15 cellular contexts compared by ENCODE assay signal in genomic region chr21:17786219-17787181, GRCh38. TPM values are rescaled to one million over a fixed set of nuclear protein-coding genes. Genes with fewer than 3 reads are reported as not detected.
DNase-seq lines count a peak whose midpoint lies in the region; ATAC-seq and TF ChIP-seq lines count a peak whose summit lies in the region.
"Had no signal": no experiment of that assay in that cellular context is flagged by ENCODE, and none has a peak within 500 bp of the region (broad histone marks: within the 10 kb centered on the region; RNA-seq: fewer than 3 reads in every experiment).

No MANE protein-coding gene starts in this region.

- peaks cover 96% of the 10 kb centered on the region for H3K4me1 Mint-ChIP-seq in activated T-cell treated with anti-CD3 and anti-CD28 coated beads, Interleukin-2, amount 50 U/mL, for 24 hours (ENCODE audit: low read depth)
- H3K4me1 Mint-ChIP-seq in activated naive CD8-positive, alpha-beta T cell (ENCODE audit: low read depth): peaks cover 97% of the 10 kb centered on the region

- H3K27me3 ChIP-seq in spleen (replicated peaks in 1 of 7): no peaks in the 10 kb centered on the region
- H3K27me3 ChIP-seq: brain microvascular endothelial cell, gastrocnemius medialis, vagina had no signal

- intact Hi-C loops in spleen (cut with DNase I; ENCODE audit: low total_unique reads): no loop called here

- no peak for ATAC-seq in GM18909 (IDR thresholded peaks at IDR 0.05; ENCODE audit: poor library complexity, unreplicated experiment)
- ATAC-seq: gastrocnemius medialis had no signal

- H3K4me3 ChIP-seq in spleen: no peak overlapping the region
- H3K4me3 ChIP-seq: gastrocnemius medialis, vagina had no signal

- no peak for DNase-seq in activated T-cell treated with anti-CD3 and anti-CD28 coated beads, Interleukin-2, amount 50 U/mL, for 24 hours
- DNase-seq in activated T-cell treated with anti-CD3 and anti-CD28 coated beads, Interleukin-2, amount 50 U/mL, for 1 hour: no peak
- DNase-seq in MV-4-11 (lab: John Stamatoyannopoulos, UW): peak; percentile 78
- DNase-seq in spleen: peak; percentile 78
- no peak for DNase-seq in hepatic stellate cell (ENCODE audit: low spot score)
- DNase-seq in globus pallidus (ENCODE audit: low spot score): no peak
- DNase-seq: brain microvascular endothelial cell; gastrocnemius medialis; kidney; NCI-H2227 treated with DMSO at 0.1 percent for 48 hours; stimulated activated CD4-positive, alpha-beta T cell treated with anti-CD3 and anti-CD28 coated beads, Interleukin-1b, Interleukin-23, amount 100 ng/mL, for 48 hours; T1000 had no signal

- peak overlapping the region in 5 of 8 donors; percentile 58 to 90 (median 88) for H3K27ac ChIP-seq in spleen
- H3K27ac ChIP-seq: brain microvascular endothelial cell, gastrocnemius medialis, vagina had no signal

- peaks cover 0 to 4% (median 0%) of the 10 kb centered on the region in 8 donors for H3K9me3 ChIP-seq in spleen
- H3K9me3 ChIP-seq: gastrocnemius medialis, vagina had no signal

- no peak for TF ChIP-seq POLR2A in spleen (IDR thresholded peaks at IDR 0.05)

- peaks cover 3% of the 10 kb centered on the region for H3K9me3 Mint-ChIP-seq in activated T-cell treated with anti-CD3 and anti-CD28 coated beads, Interleukin-2, amount 50 U/mL, for 24 hours
- no peaks in the 10 kb centered on the region for H3K9me3 Mint-ChIP-seq in activated naive CD8-positive, alpha-beta T cell (ENCODE audit: low read depth)

- TF ChIP-seq CTCF in spleen (IDR thresholded peaks at IDR 0.05 in 8 of 11, conservative IDR thresholded peaks at IDR 0.05 in 3 of 11): no peak

- H3K4me1 ChIP-seq in spleen: peaks cover 9 to 90% (median 60%) of the 10 kb centered on the region in 6 donors
- H3K4me1 ChIP-seq: gastrocnemius medialis, vagina had no signal

- peaks cover 64% of the 10 kb centered on the region for H3K36me3 Mint-ChIP-seq in activated T-cell treated with anti-CD3 and anti-CD28 coated beads, Interleukin-2, amount 50 U/mL, for 24 hours (ENCODE audit: low read depth)
- H3K36me3 Mint-ChIP-seq in activated naive CD8-positive, alpha-beta T cell: peaks cover 25% of the 10 kb centered on the region

- peak overlapping the region; percentile 35 for H3K4me3 Mint-ChIP-seq in activated T-cell treated with anti-CD3 and anti-CD28 coated beads, Interleukin-2, amount 50 U/mL, for 24 hours
- peak overlapping the region; percentile 63 for H3K4me3 Mint-ChIP-seq in activated naive CD8-positive, alpha-beta T cell

- peaks cover 0 to 28% (median 5%) of the 10 kb centered on the region in 6 donors for H3K36me3 ChIP-seq in spleen
- H3K36me3 ChIP-seq: brain microvascular endothelial cell, vagina had no signal

- H3K27ac Mint-ChIP-seq in activated T-cell treated with anti-CD3 and anti-CD28 coated beads, Interleukin-2, amount 50 U/mL, for 24 hours: peak overlapping the region; percentile 95
- H3K27ac Mint-ChIP-seq in activated naive CD8-positive, alpha-beta T cell: peak overlapping the region; percentile 95

- no peaks in the 10 kb centered on the region for H3K27me3 Mint-ChIP-seq in activated T-cell treated with anti-CD3 and anti-CD28 coated beads, Interleukin-2, amount 50 U/mL, for 24 hours
- no peaks in the 10 kb centered on the region for H3K27me3 Mint-ChIP-seq in activated naive CD8-positive, alpha-beta T cell

- 64 to 80% (median 65%) methylated on average over 8 of the region's 8 CpGs for WGBS in spleen, 5 donors

RNA-seq across cellular contexts. Expression of gene C21orf91, which starts 32.7 kb away (rescaled TPM):
- 10 to 100 TPM; 12.7 to 28.6 (median 23.6) TPM for total RNA-seq in spleen
- 1 to 10 TPM; 4.2 to 5.3 (median 4.6) TPM for polyA plus RNA-seq in spleen

Comparison
In these comparisons a context has a peak if more than half of its experiments do, and no peak if none do; other contexts are left out.
1. DNase-seq: peak in MV-4-11 (single experiment) and spleen (single experiment); none in activated T-cell treated with anti-CD3 and anti-CD28 coated beads, Interleukin-2, amount 50 U/mL, for 24 hours (single experiment), activated T-cell treated with anti-CD3 and anti-CD28 coated beads, Interleukin-2, amount 50 U/mL, for 1 hour (single experiment), hepatic stellate cell (single experiment) and globus pallidus (single experiment).